Comparison of ENCODE assay signal across 7 cellular contexts in the genomic region with DNA sequence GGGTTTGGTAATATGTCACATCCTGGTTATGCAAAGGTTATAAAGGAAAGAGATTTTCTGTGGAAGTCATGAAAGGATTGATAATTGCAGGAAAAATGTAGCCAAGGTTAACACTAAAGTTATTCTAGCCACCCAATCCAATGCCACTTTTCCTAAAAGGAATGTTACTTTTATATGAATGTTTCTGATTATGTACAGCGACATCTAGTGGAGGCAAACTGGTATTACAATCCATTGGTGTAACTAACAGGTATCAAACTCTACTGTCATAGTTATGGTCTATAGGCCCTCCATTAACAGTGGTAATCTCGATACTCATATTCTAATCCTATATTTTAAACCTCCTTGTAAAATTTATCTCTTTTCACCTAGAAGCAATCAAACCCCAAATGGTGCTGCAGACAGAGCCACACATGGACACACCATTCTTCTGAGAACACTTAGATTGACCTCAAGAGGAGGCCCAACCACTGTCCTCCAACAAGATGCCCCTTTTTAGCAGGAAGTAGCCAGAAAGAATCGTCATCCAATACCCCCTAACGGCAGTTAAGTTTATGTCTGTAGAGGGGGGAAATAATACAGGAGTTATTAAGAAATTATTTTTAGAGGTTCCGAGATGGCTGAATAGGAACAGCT.
DNase-seq lines count a peak whose midpoint lies in the region; FAIRE-seq and TF ChIP-seq lines count a peak whose summit lies in the region.

No MANE protein-coding gene starts in this region.

- FAIRE-seq in RCC 7860 (lab: Jason Lieb, UNC) = peak; percentile 33

- TF ChIP-seq CTCF in HL-60 (IDR thresholded peaks at IDR 0.05; ENCODE audit: insufficient read depth, low read length) = peak; percentile 56
- TF ChIP-seq CTCF in osteoblast (IDR thresholded peaks at IDR 0.05; ENCODE audit: extremely low read depth, low read depth, low read length) = peak; percentile 65

- H3K4me2 ChIP-seq in osteoblast (ENCODE audit: insufficient read depth, low read length) = no peak overlapping the region

- H3K27ac ChIP-seq in HL-60 (replicated peaks) (no peak overlapping the region), epithelial cell of prostate (no peak overlapping the region), osteoblast (ENCODE audit: low read depth, low read length) (no peak overlapping the region)

- H4K20me1 ChIP-seq in osteoblast (ENCODE audit: insufficient read depth, low read length) = no peaks in the 10 kb centered on the region

- H3K36me3 ChIP-seq in osteoblast (ENCODE audit: insufficient read depth, low read length) = no peaks in the 10 kb centered on the region

- H3K4me3 ChIP-seq in HL-60 (replicated peaks; ENCODE audit: insufficient read depth, low read length) (no peak overlapping the region), osteoblast (ENCODE audit: insufficient read depth, low read length) (no peak overlapping the region)

- no peaks in the 10 kb centered on the region for H3K4me1 ChIP-seq in osteoblast (ENCODE audit: insufficient read depth, low read length)

- no peak overlapping the region for H2AFZ ChIP-seq in osteoblast (ENCODE audit: low read length)

- H3K27me3 ChIP-seq in HL-60 (ENCODE audit: insufficient read depth, poor library complexity, severe bottlenecking) (no peaks in the 10 kb centered on the region), osteoblast (ENCODE audit: insufficient read depth, low read length) (no peaks in the 10 kb centered on the region)

- DNase-seq in Daoy (ENCODE audit: low read depth) (peak; percentile 30), HL-60 (ENCODE audit: low read depth in 1 of 2, low spot score in 1 of 2) (peak; percentile 12 to 29), RCC 7860 (ENCODE audit: low spot score) (peak; percentile 35), epithelial cell of prostate (ENCODE audit: low read depth, low spot score) (peak; percentile 3), osteoblast (ENCODE audit: insufficient read length, low spot score, missing footprints) (peak; percentile 57), islet precursor cell (no peak)
- no peak for DNase-seq in activated CD8-positive, alpha-beta memory T cell treated with anti-CD3 and anti-CD28 coated beads for 24 hours

- no peaks in the 10 kb centered on the region for H3K9me3 ChIP-seq in osteoblast (ENCODE audit: low read depth, low read length)

- H3K79me2 ChIP-seq in osteoblast (ENCODE audit: insufficient read depth, low read length) = no peaks in the 10 kb centered on the region

Comparison
In these comparisons a context has a peak if more than half of its experiments do, and no peak if none do; other contexts are left out.
1. DNase-seq: peak in Daoy (single experiment), HL-60 (2 of 2), RCC 7860 (single experiment), epithelial cell of prostate (single experiment) and osteoblast (single experiment); none in islet precursor cell (single experiment) and activated CD8-positive, alpha-beta memory T cell treated with anti-CD3 and anti-CD28 coated beads for 24 hours (single experiment).